Comparison of ENCODE assay signal across 24 cellular contexts in genomic region chr6:30441171-30441570, GRCh38. TPM values are rescaled to one million over a fixed set of nuclear protein-coding genes. Genes with fewer than 3 reads are reported as not detected.
DNase-seq lines count a peak whose midpoint lies in the region; ATAC-seq and TF ChIP-seq lines count a peak whose summit lies in the region.
"Had no signal": no experiment of that assay in that cellular context is flagged by ENCODE, and none has a peak within 500 bp of the region (broad histone marks: within the 10 kb centered on the region; RNA-seq: fewer than 3 reads in every experiment).

No MANE protein-coding gene starts in this region.

- no peaks in the 10 kb centered on the region for H3K4me1 ChIP-seq in foreskin keratinocyte
- H3K4me1 ChIP-seq: prostate gland had no signal

- ATAC-seq in foreskin keratinocyte: peak; percentile 84
- ATAC-seq in HG03571 (IDR thresholded peaks at IDR 0.05; ENCODE audit: unreplicated experiment): no peak
- ATAC-seq: naive thymus-derived CD4-positive, alpha-beta T cell had no signal

- H3K27ac ChIP-seq in foreskin keratinocyte: no peak overlapping the region
- H3K27ac ChIP-seq: PC-9, prostate gland, tibial nerve, WERI-Rb-1 had no signal

- TF ChIP-seq CTCF in foreskin keratinocyte (conservative IDR thresholded peaks at IDR 0.05): no peak

- peaks cover 89% of the 10 kb centered on the region for H3K27me3 ChIP-seq in foreskin keratinocyte

- DNase-seq in stimulated activated CD4-positive, alpha-beta T cell treated with anti-CD3 and anti-CD28 coated beads, Interleukin-15, amount 100 ng/mL, for 24 hours: peak; percentile 30
- DNase-seq in stimulated activated CD4-positive, alpha-beta T cell treated with anti-CD3 and anti-CD28 coated beads, Interleukin-4, amount 100 ng/mL, for 1 hour: no peak
- DNase-seq in RKO (ENCODE audit: low spot score): peak; percentile 22
- peak; percentile 68 to 87 for DNase-seq in foreskin keratinocyte
- no peak for DNase-seq in AG20443 (ENCODE audit: low spot score)
- no peak for DNase-seq in GM03348 (ENCODE audit: low spot score)
- DNase-seq: activated CD4-positive, alpha-beta T cell treated with anti-CD3 and anti-CD28 coated beads, Interleukin-2, amount 50 U/mL, for 48 hours; activated gamma-delta T cell; C1 segment of cervical spinal cord; cerebellar nuclear complex; midbrain; naive thymus-derived CD4-positive, alpha-beta T cell; NCI-H1092; NCI-H187; NCI-H2171 treated with DMSO at 0.1 percent for 48 hours; NCI-H510A treated with DMSO at 0.1 percent for 48 hours; SIG-M5; stimulated activated CD8-positive, alpha-beta memory T cell treated with anti-CD3 and anti-CD28 coated beads, Interleukin-4, amount 100 ng/mL, for 48 hours; T1000; WERI-Rb-1 had no signal

RNA-seq across cellular contexts. Expression of gene HLA-E, which starts 48.1 kb away (rescaled TPM):
- 123 and 142 TPM in 2 replicates for total RNA-seq in foreskin keratinocyte
- polyA plus RNA-seq in foreskin keratinocyte: 131 and 143 TPM in 2 replicates

Comparison
In these comparisons a context has a peak if more than half of its experiments do, and no peak if none do; other contexts are left out.
1. DNase-seq: peak in stimulated activated CD4-positive, alpha-beta T cell treated with anti-CD3 and anti-CD28 coated beads, Interleukin-15, amount 100 ng/mL, for 24 hours (single experiment), RKO (single experiment) and foreskin keratinocyte (2 of 2); none in stimulated activated CD4-positive, alpha-beta T cell treated with anti-CD3 and anti-CD28 coated beads, Interleukin-4, amount 100 ng/mL, for 1 hour (single experiment), AG20443 (single experiment) and GM03348 (single experiment).